ENCODE assay signal across 33 cellular contexts in the genomic region with DNA sequence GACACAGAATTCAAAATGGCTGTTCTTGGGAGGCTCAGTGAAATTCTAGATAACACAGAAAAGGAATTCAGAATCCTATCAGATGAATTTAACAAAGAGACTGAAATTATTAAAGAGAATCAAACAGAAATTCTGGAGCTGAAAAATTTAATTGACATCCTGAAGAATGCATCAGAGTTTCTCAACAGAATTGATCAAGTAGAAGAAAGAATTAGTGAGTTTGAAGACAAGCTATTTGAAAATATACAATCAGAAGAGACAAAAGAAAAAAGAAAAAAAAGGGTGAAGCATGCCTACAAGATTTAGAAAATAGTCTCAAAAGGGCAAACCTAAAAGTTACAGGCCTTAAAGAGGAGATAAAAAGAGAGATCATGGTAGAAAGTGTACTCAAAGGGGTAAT. TPM values are rescaled to one million over a fixed set of nuclear protein-coding genes. Genes with fewer than 3 reads are reported as not detected.
DNase-seq lines count a peak whose midpoint lies in the region; ATAC-seq, FAIRE-seq and TF ChIP-seq lines count a peak whose summit lies in the region.
"Had no signal": no experiment of that assay in that cellular context is flagged by ENCODE, and none has a peak within 500 bp of the region (broad histone marks: within the 10 kb centered on the region; RNA-seq: fewer than 3 reads in every experiment).

No MANE protein-coding gene starts in this region.

- TF ChIP-seq EP300 in SK-N-SH (IDR thresholded peaks at IDR 0.05; ENCODE audit: borderline replicate concordance in 1 of 2, low read depth in 1 of 2, low read length in 1 of 2) (no peak), K562 (IDR thresholded peaks at IDR 0.05; ENCODE audit: low read length) (no peak)

- H3K79me2 ChIP-seq in SK-N-SH (ENCODE audit: insufficient read depth) (no peaks in the 10 kb centered on the region), K562 (ENCODE audit: control insufficient read depth, insufficient read depth, low read length) (no peaks in the 10 kb centered on the region)

- no peak for FAIRE-seq in K562 (lab: Jason Lieb, UNC)
- FAIRE-seq: A204.1, A549, D721Med had no signal

- H3F3A ChIP-seq in SK-N-SH (replicated peaks; ENCODE audit: insufficient read depth): no peaks in the 10 kb centered on the region

- H3K9me1 ChIP-seq in K562 (ENCODE audit: control insufficient read depth, insufficient read depth, low read length): no peaks in the 10 kb centered on the region

- no peak for ATAC-seq in SK-N-SH treated with all-trans-retinoic acid at 6 μM for 48 hours
- ATAC-seq in K562: no peak
- ATAC-seq: A549; CD8-positive, alpha-beta T cell had no signal

- intact Hi-C loops in K562 (cut with micrococcal nuclease): no loop called here

- H3K9me3 ChIP-seq in SK-N-SH (peaks cover 4% of the 10 kb centered on the region; the same call in 1 of the 2 replicates), HEK293 (ENCODE audit: control insufficient read depth, insufficient read depth, low read depth, low read length) (no peaks in the 10 kb centered on the region), K562 (replicated peaks; ENCODE audit: control insufficient read depth, insufficient read depth, low read depth, low read length) (no peaks in the 10 kb centered on the region)
- H3K9me3 ChIP-seq: BE2C had no signal

- H3K4me2 ChIP-seq in SK-N-SH: no peak overlapping the region
- no peak overlapping the region for H3K4me2 ChIP-seq in K562 (ENCODE audit: insufficient read depth, low read length)
- H3K4me2 ChIP-seq: A549; BLaER1; BLaER1 treated with 17β-estradiol and CSF1 and Interleukin-3, amounts not matched to agents 10 nM and 100 nM had no signal

- no peaks in the 10 kb centered on the region for H3K36me3 ChIP-seq in SK-N-SH (replicated peaks in 1 of 2; ENCODE audit: control insufficient read depth in 1 of 2, insufficient read depth in 2 of 2, low read length in 1 of 2)
- H3K36me3 ChIP-seq in HEK293 (ENCODE audit: control insufficient read depth in 2 of 2, insufficient read depth in 1 of 2, low read length in 2 of 2): no peaks in the 10 kb centered on the region
- no peaks in the 10 kb centered on the region for H3K36me3 ChIP-seq in K562 (ENCODE audit: control insufficient read depth, insufficient read depth, low read length)
- H3K36me3 ChIP-seq: BE2C; BLaER1; BLaER1 treated with 17β-estradiol and CSF1 and Interleukin-3, amounts not matched to agents 10 nM and 100 nM had no signal

- POLR2A ChIA-PET in SK-N-SH (lab: Yijun Ruan, JAX) (no interaction called here), HEK293 (lab: Yijun Ruan, JAX) (no interaction called here), K562 (lab: Yijun Ruan, JAX) (no interaction called here)

- H3K9ac ChIP-seq in SK-N-SH (no peak overlapping the region), K562 (ENCODE audit: insufficient read depth in 1 of 2, low read depth in 2 of 2, low read length in 2 of 2) (no peak overlapping the region)
- H3K9ac ChIP-seq: BLaER1; BLaER1 treated with 17β-estradiol and CSF1 and Interleukin-3, amounts not matched to agents 10 nM and 100 nM had no signal

- no peak overlapping the region for H3K27ac ChIP-seq in SK-N-SH (ENCODE audit: low read depth in 2 of 2, low read length in 1 of 2)
- H3K27ac ChIP-seq in HEK293 (ENCODE audit: extremely low read depth, low read depth, low read length): no peak overlapping the region
- no peak overlapping the region for H3K27ac ChIP-seq in K562 (ENCODE audit: extremely low read depth, low read depth, low read length)
- H3K27ac ChIP-seq: 22Rv1; A549; BLaER1; BLaER1 treated with 17β-estradiol and CSF1 and Interleukin-3, amounts not matched to agents 10 nM and 100 nM; C4-2B had no signal

- no TSS peak for BruUV-seq in K562 (replicated peaks; lab: Mats Ljungman, UMichigan)

- H4K20me1 ChIP-seq in SK-N-SH (ENCODE audit: insufficient read depth) (no peaks in the 10 kb centered on the region), K562 (replicated peaks; ENCODE audit: control insufficient read depth, insufficient read depth, low read length) (no peaks in the 10 kb centered on the region)
- H4K20me1 ChIP-seq: BLaER1; BLaER1 treated with 17β-estradiol and CSF1 and Interleukin-3, amounts not matched to agents 10 nM and 100 nM had no signal

- TF ChIP-seq RAD21 in SK-N-SH (IDR thresholded peaks at IDR 0.05; ENCODE audit: low read length) (no peak), K562 (CRISPR knock-in tag; conservative IDR thresholded peaks at IDR 0.05 in 1 of 2, IDR thresholded peaks at IDR 0.05 in 1 of 2) (no peak)

- DNase-seq in SK-N-SH: no peak
- no peak for DNase-seq in K562 (ENCODE audit: extremely low read depth in 1 of 4, low spot score in 3 of 4)
- no peak for DNase-seq in NCI-H526 (lab: John Stamatoyannopoulos, UW)
- no peak for DNase-seq in HuH-7.5 (ENCODE audit: low spot score)
- DNase-seq: 8988T; ACHN; AML-193; BE2C; C1 segment of cervical spinal cord; Caco-2; Calu3; CD4-positive, alpha-beta memory T cell; CD4-positive, alpha-beta T cell; CD4-positive, CD25-positive, alpha-beta regulatory T cell; CD8-positive, alpha-beta memory T cell; CD8-positive, alpha-beta T cell; COR-L47; DMS 273 treated with DMSO at 0.1 percent for 48 hours; DMS153; DMS53; DMS79; DMS79 treated with DMSO at 0.1 percent for 48 hours; DND-41; EL had no signal

- no peak for TF ChIP-seq POLR2A in K562 (conservative IDR thresholded peaks at IDR 0.05)

- H3K4me1 ChIP-seq in SK-N-SH (ENCODE audit: control insufficient read depth in 1 of 2, insufficient read depth in 2 of 2, low read depth in 1 of 2, low read length in 1 of 2) (no peaks in the 10 kb centered on the region), HEK293 (ENCODE audit: control insufficient read depth, insufficient read depth, low read length) (no peaks in the 10 kb centered on the region), K562 (replicated peaks in 1 of 2; ENCODE audit: control insufficient read depth in 2 of 2, insufficient read depth in 2 of 2, low read length in 2 of 2) (no peaks in the 10 kb centered on the region)
- H3K4me1 ChIP-seq: A549, BE2C, Caco-2 had no signal

- TF ChIP-seq CTCF in SK-N-SH (IDR thresholded peaks at IDR 0.05): no peak
- no peak for TF ChIP-seq CTCF in HEK293 (tag by site-specific recombination; IDR thresholded peaks at IDR 0.05)
- no peak for TF ChIP-seq CTCF in K562 (IDR thresholded peaks at IDR 0.05 in 2 of 3, conservative IDR thresholded peaks at IDR 0.05 in 1 of 3; ENCODE audit: insufficient read depth in 2 of 3, low read depth in 1 of 3, low read length in 3 of 3)

- no peaks in the 10 kb centered on the region for H3K9me2 ChIP-seq in SK-N-SH

- no peaks in the 10 kb centered on the region for H3K27me3 ChIP-seq in SK-N-SH (ENCODE audit: insufficient read depth)
- no peaks in the 10 kb centered on the region for H3K27me3 ChIP-seq in K562 (ENCODE audit: control insufficient read depth in 2 of 2, insufficient read depth in 2 of 2, low read length in 2 of 2)
- H3K27me3 ChIP-seq: BE2C; BLaER1; BLaER1 treated with 17β-estradiol and CSF1 and Interleukin-3, amounts not matched to agents 10 nM and 100 nM had no signal

- in situ Hi-C loops in K562 (cut with MboI): no loop called here

- H3K4me3 ChIP-seq in SK-N-SH (ENCODE audit: low read depth in 2 of 2, low read length in 1 of 2) (no peak overlapping the region), HEK293 (ENCODE audit: low read depth, low read length) (no peak overlapping the region), K562 (no peak overlapping the region)
- H3K4me3 ChIP-seq: A549; BLaER1; BLaER1 treated with 17β-estradiol and CSF1 and Interleukin-3, amounts not matched to agents 10 nM and 100 nM had no signal

- H2AFZ ChIP-seq in SK-N-SH (ENCODE audit: low read depth) (no peak overlapping the region), K562 (ENCODE audit: low read depth, low read length) (no peak overlapping the region)

- CTCF ChIA-PET in SK-N-SH (lab: Yijun Ruan, JAX): interaction anchor here (1.6 kb wide), 1 partner anchor 71 kb away, joined by 4 read pairs; no protein-coding TSS in a partner anchor
- CTCF ChIA-PET in HEK293 (lab: Yijun Ruan, JAX): interaction anchor here (0.6 kb wide), 2 partner anchors 86 to 291 kb away, joined by 3 to 4 read pairs; no protein-coding TSS in a partner anchor
- CTCF ChIA-PET in K562 (lab: Yijun Ruan, JAX; ENCODE audit: low intra/inter-chr PET ratio): no interaction called here

TF ChIP-seq in SK-N-SH treated with all-trans-retinoic acid at 6 μM for 48 hours, 23 proteins besides CTCF, POLR2A, EP300 and RAD21:
- TF ChIP-seq ZFP30 (CRISPR knock-in tag; IDR thresholded peaks at IDR 0.05) (peak; percentile 91), ZFP3 (CRISPR knock-in tag; IDR thresholded peaks at IDR 0.05) (no peak), ESRRG (CRISPR knock-in tag; IDR thresholded peaks at IDR 0.05) (no peak)

TF ChIP-seq in SK-N-SH, 30 proteins besides CTCF, POLR2A, EP300 and RAD21 (continues in another document):
- TF ChIP-seq NRF1 (IDR thresholded peaks at IDR 0.05; ENCODE audit: low read depth, low read length) (no peak), POLR2AphosphoS5 (IDR thresholded peaks at IDR 0.05; ENCODE audit: low read depth, low read length) (no peak)

TF ChIP-seq in HEK293, 187 proteins besides CTCF, POLR2A, EP300 and RAD21 (continues in another document):
- TF ChIP-seq ZNF558 (tag by site-specific recombination; IDR thresholded peaks at IDR 0.05) (no peak), ZNF391 (tag by site-specific recombination; IDR thresholded peaks at IDR 0.05; ENCODE audit: borderline replicate concordance, low read depth) (no peak)

RNA-seq across cellular contexts. Expression of a gene that starts 12.0 kb away (rescaled TPM):
- polyA plus RNA-seq in SK-N-SH (2012; rRNA removed) (3.6 and 4.3 TPM in 2 replicates), K562 (2011; rRNA removed) (20.6 and 30.6 TPM in 2 replicates), K562 (2014; fragmentation: Illumina TruSeq; extraction: Trizol) (39.9 and 48.1 TPM in 2 replicates), K562 (2014; fragmentation: Nextera tagmentation; extraction: Ambion mirVana) (10 to 100 TPM; 11.7 to 11.9 TPM), K562 (2014; rRNA removed) (31.7 and 34.7 TPM in 2 replicates)
- 5.4 and 6.8 TPM in 2 replicates for polyA plus RNA-seq in SK-N-SH (2012; cell fraction: cytosol; rRNA removed)
- polyA plus RNA-seq in SK-N-SH (2012; cell fraction: nucleus; rRNA removed): 5.6 and 12.2 TPM in 2 replicates
- 55.4 and 200 TPM in 2 replicates for total RNA-seq in K562 (2011; cell fraction: chromatin; rRNA removed; ENCODE audit: low replicate concordance)
- total RNA-seq in K562 (2011; cell fraction: nucleolus; rRNA removed): 20.7 and 28.6 TPM in 2 replicates
- 57.0 and 69.8 TPM in 2 replicates for total RNA-seq in K562 (2011; cell fraction: nucleoplasm; rRNA removed)
- total RNA-seq in K562 (2014; rRNA removed) (50.7 and 52.9 TPM in 2 replicates), K562 (2014; rRNA removed; fragmentation: Illumina TruSeq; extraction: Trizol) (97.4 and 110 TPM in 2 replicates), K562 (2015; rRNA removed; fragmentation: Illumina TruSeq; extraction: Trizol) (91.1 and 97.0 TPM in 2 replicates), K562 (2021) (71.3 and 77.4 TPM in 2 replicates)
- 4.6 and 9.1 TPM in 2 replicates for polyA plus RNA-seq in K562 (2011; cell fraction: cytosol; rRNA removed)
- 21.5 and 28.5 TPM in 2 replicates for polyA plus RNA-seq in K562 (2011; cell fraction: nucleus; rRNA removed)
- polyA plus RNA-seq in K562 (2012): 22.7 and 30.8 TPM in 2 replicates
- 103 and 107 TPM in 2 replicates for polyA minus RNA-seq in K562 (2011; rRNA and poly(A)+ RNA removed)
- 37.7 and 49.1 TPM in 2 replicates for polyA minus RNA-seq in K562 (2011; cell fraction: cytosol; rRNA and poly(A)+ RNA removed)
- polyA minus RNA-seq in K562 (2011; cell fraction: nucleus; rRNA and poly(A)+ RNA removed): 37.7 and 76.0 TPM in 2 replicates
